Comparison of ENCODE assay signal across 8 cellular contexts in genomic region chr1:27658951-27659496, GRCh38.
DNase-seq lines count a peak whose midpoint lies in the region; ATAC-seq and TF ChIP-seq lines count a peak whose summit lies in the region.

No MANE protein-coding gene starts in this region.

- H3K27me3 Mint-ChIP-seq in activated naive CD8-positive, alpha-beta T cell treated with anti-CD3 and anti-CD28 coated beads, Interleukin-2, amount 50 U/mL, for 24 hours: no peaks in the 10 kb centered on the region
- H3K27me3 Mint-ChIP-seq in stimulated activated memory B cell treated with anti-CD40 and anti-IgM and Interleukin-4, amounts not matched to agents 10 μg/mL and 1 μg/mL and 100 μg/mL, for 72 hours: no peaks in the 10 kb centered on the region

- H3K27ac Mint-ChIP-seq in activated naive CD8-positive, alpha-beta T cell treated with anti-CD3 and anti-CD28 coated beads, Interleukin-2, amount 50 U/mL, for 24 hours: peak overlapping the region; percentile 93
- peak overlapping the region; percentile 95 for H3K27ac Mint-ChIP-seq in stimulated activated memory B cell treated with anti-CD40 and anti-IgM and Interleukin-4, amounts not matched to agents 10 μg/mL and 1 μg/mL and 100 μg/mL, for 72 hours

- H3K36me3 Mint-ChIP-seq in activated naive CD8-positive, alpha-beta T cell treated with anti-CD3 and anti-CD28 coated beads, Interleukin-2, amount 50 U/mL, for 24 hours (ENCODE audit: low read depth): no peaks in the 10 kb centered on the region
- no peaks in the 10 kb centered on the region for H3K36me3 Mint-ChIP-seq in stimulated activated memory B cell treated with anti-CD40 and anti-IgM and Interleukin-4, amounts not matched to agents 10 μg/mL and 1 μg/mL and 100 μg/mL, for 72 hours

- peaks cover 59% of the 10 kb centered on the region for H3K4me1 Mint-ChIP-seq in activated naive CD8-positive, alpha-beta T cell treated with anti-CD3 and anti-CD28 coated beads, Interleukin-2, amount 50 U/mL, for 24 hours
- H3K4me1 Mint-ChIP-seq in stimulated activated memory B cell treated with anti-CD40 and anti-IgM and Interleukin-4, amounts not matched to agents 10 μg/mL and 1 μg/mL and 100 μg/mL, for 72 hours: peaks cover 68% of the 10 kb centered on the region

- no peak overlapping the region for H3K9ac ChIP-seq in iPS-15b (ENCODE audit: low read depth, low read length)

- ATAC-seq in GM21825 (IDR thresholded peaks at IDR 0.05; ENCODE audit: unreplicated experiment) (peak; percentile 16), GM18858 (IDR thresholded peaks at IDR 0.05; ENCODE audit: unreplicated experiment) (no peak)
- ATAC-seq in activated naive CD8-positive, alpha-beta T cell treated with anti-CD3 and anti-CD28 coated beads, Interleukin-2, amount 50 U/mL, for 24 hours: peak; percentile 50
- ATAC-seq in stimulated activated memory B cell treated with anti-CD40 and anti-IgM and Interleukin-4, amounts not matched to agents 10 μg/mL and 1 μg/mL and 100 μg/mL, for 72 hours: peak; percentile 64

- no peaks in the 10 kb centered on the region for H3K9me3 Mint-ChIP-seq in activated naive CD8-positive, alpha-beta T cell treated with anti-CD3 and anti-CD28 coated beads, Interleukin-2, amount 50 U/mL, for 24 hours
- no peaks in the 10 kb centered on the region for H3K9me3 Mint-ChIP-seq in stimulated activated memory B cell treated with anti-CD40 and anti-IgM and Interleukin-4, amounts not matched to agents 10 μg/mL and 1 μg/mL and 100 μg/mL, for 72 hours

- in situ Hi-C loops in KBM-7 (cut with MboI; ENCODE audit: low pct_unique_long_range_greater_than_20kb, low sequenced_read_pairs): no loop called here

- TF ChIP-seq CTCF in GM12865 (IDR thresholded peaks at IDR 0.05; ENCODE audit: insufficient read depth, low read depth, low read length, missing control alignments): no peak

- no peaks in the 10 kb centered on the region for H3K9me3 ChIP-seq in iPS-15b (ENCODE audit: control insufficient read depth, insufficient read depth, low read length)

- no peaks in the 10 kb centered on the region for H3K36me3 ChIP-seq in iPS-15b (ENCODE audit: control insufficient read depth, insufficient read depth, low read length)

- H3K4me3 ChIP-seq in GM12865 (ENCODE audit: low read depth, low read length): peak overlapping the region; percentile 60
- H3K4me3 ChIP-seq in iPS-15b (ENCODE audit: low read depth, low read length): peak overlapping the region; percentile 66

- DNase-seq in GM12865 (ENCODE audit: low read depth) (peak; percentile 83), KBM-7 (peak; percentile 29), D341Med (ENCODE audit: low spot score) (no peak)
- DNase-seq in activated naive CD8-positive, alpha-beta T cell treated with anti-CD3 and anti-CD28 coated beads, Interleukin-2, amount 50 U/mL, for 24 hours: peak; percentile 58

- peaks cover 24% of the 10 kb centered on the region for H3K4me1 ChIP-seq in iPS-15b (ENCODE audit: control insufficient read depth, insufficient read depth, low read length)

- peak overlapping the region; percentile 77 for H3K4me3 Mint-ChIP-seq in activated naive CD8-positive, alpha-beta T cell treated with anti-CD3 and anti-CD28 coated beads, Interleukin-2, amount 50 U/mL, for 24 hours
- peak overlapping the region; percentile 81 for H3K4me3 Mint-ChIP-seq in stimulated activated memory B cell treated with anti-CD40 and anti-IgM and Interleukin-4, amounts not matched to agents 10 μg/mL and 1 μg/mL and 100 μg/mL, for 72 hours

- H3K27me3 ChIP-seq in iPS-15b (ENCODE audit: control insufficient read depth, insufficient read depth, low read length): peaks cover 6% of the 10 kb centered on the region
